ENCODE assay signal across 8 cellular contexts in the genomic region with DNA sequence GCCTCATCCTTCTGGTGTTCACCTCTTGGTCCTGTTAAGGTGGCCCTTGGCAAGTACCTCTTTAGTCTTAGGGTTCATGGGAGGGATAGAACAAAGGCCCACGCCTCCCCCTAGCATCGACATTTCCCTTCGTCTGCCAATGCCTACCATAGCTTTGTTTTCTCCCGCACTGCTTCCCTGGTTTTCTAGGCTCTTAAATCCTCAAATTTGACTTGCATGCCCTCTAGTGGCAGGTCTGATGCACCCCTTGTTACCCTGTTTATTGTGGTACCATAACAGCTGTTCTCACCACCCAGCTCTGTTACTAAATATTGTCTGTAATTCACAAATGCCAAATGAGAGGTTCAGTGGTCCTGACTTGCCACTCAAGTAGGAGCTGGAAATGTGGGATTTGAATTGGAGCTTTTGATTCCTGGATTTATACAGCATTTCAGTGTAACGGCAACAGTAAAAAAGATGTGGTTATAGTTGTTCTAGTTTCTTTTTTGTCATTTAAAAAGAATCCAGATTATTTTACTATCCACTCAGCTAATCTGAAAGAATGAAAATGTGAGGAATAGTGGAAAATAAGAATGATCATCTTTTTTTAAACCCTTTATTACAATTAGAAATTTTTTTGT.
DNase-seq lines count a peak whose midpoint lies in the region; ATAC-seq, FAIRE-seq and TF ChIP-seq lines count a peak whose summit lies in the region.

No MANE protein-coding gene starts in this region.

- H3K9me2 ChIP-seq in Loucy (replicated peaks; ENCODE audit: low read depth, low read length), result no peaks in the 10 kb centered on the region

- H3F3A ChIP-seq in Loucy (ENCODE audit: low read depth), result no peaks in the 10 kb centered on the region

- H2AFZ ChIP-seq in Loucy (ENCODE audit: low read length), result peak overlapping the region; percentile 39; the same call in 1 of the 2 replicates

- no peaks in the 10 kb centered on the region for H4K20me1 ChIP-seq in Loucy (ENCODE audit: insufficient read depth, low read length, poor library complexity, severe bottlenecking)

- H3K9me3 ChIP-seq in Loucy (ENCODE audit: insufficient read depth, low read depth, low read length) (no peaks in the 10 kb centered on the region), Panc1 (ENCODE audit: control insufficient read depth, insufficient read depth, low read depth, low read length) (no peaks in the 10 kb centered on the region), pancreas (no peaks in the 10 kb centered on the region)

- no peak overlapping the region for H3K9ac ChIP-seq in Loucy (ENCODE audit: low read depth, low read length, poor library complexity, severe bottlenecking)

- no peaks in the 10 kb centered on the region for H3K79me2 ChIP-seq in Loucy (ENCODE audit: insufficient read depth, low read length)

- no TSS peak for BruUV-seq in Panc1 (replicated peaks; lab: Mats Ljungman, UMichigan)

- H3K27ac ChIP-seq in 22Rv1, result no peak overlapping the region
- H3K27ac ChIP-seq in Panc1 (ENCODE audit: low read length), result no peak overlapping the region
- H3K27ac ChIP-seq in pancreas, result no peak overlapping the region

- no peaks in the 10 kb centered on the region for H3K36me3 ChIP-seq in Loucy (ENCODE audit: insufficient read depth, low read length)
- H3K36me3 ChIP-seq in Panc1 (ENCODE audit: control insufficient read depth, insufficient read depth, low read length), result no peaks in the 10 kb centered on the region
- no peaks in the 10 kb centered on the region for H3K36me3 ChIP-seq in pancreas

- H3K4me1 ChIP-seq in Loucy (ENCODE audit: insufficient read depth, low read length, poor library complexity, severe bottlenecking) (no peaks in the 10 kb centered on the region), Panc1 (ENCODE audit: control insufficient read depth, insufficient read depth, low read length) (no peaks in the 10 kb centered on the region), pancreas (no peaks in the 10 kb centered on the region)

- H3K27me3 ChIP-seq in Loucy (ENCODE audit: insufficient read depth, low read length, poor library complexity, severe bottlenecking) (no peaks in the 10 kb centered on the region), Panc1 (ENCODE audit: control insufficient read depth, insufficient read depth, low read length) (no peaks in the 10 kb centered on the region), pancreas (peaks cover 0 to 5% (median 0%) of the 10 kb centered on the region in 4 donors)

- TF ChIP-seq CTCF in 22Rv1 (IDR thresholded peaks at IDR 0.05), result peak; percentile 71
- peak; percentile 69 for TF ChIP-seq CTCF in GM12874 (IDR thresholded peaks at IDR 0.05; ENCODE audit: insufficient read depth, low read depth, low read length)
- peak; percentile 68 for TF ChIP-seq CTCF in Loucy (conservative IDR thresholded peaks at IDR 0.05; ENCODE audit: low read length)
- peak; percentile 79 for TF ChIP-seq CTCF in Panc1 (IDR thresholded peaks at IDR 0.05)
- peak; percentile 57 to 79 (median 69) for TF ChIP-seq CTCF in pancreas (IDR thresholded peaks at IDR 0.05)

- CTCF ChIA-PET in Panc1 (lab: Charles Lee), result interaction anchor here (0.7 to 1.1 kb wide), 5 partner anchors 80 to 171 kb away, joined by 3 to 23 read pairs (median 4); no protein-coding TSS in a partner anchor

- ATAC-seq in Panc1 (peak; percentile 80), pancreas (peak; percentile 85 to 98 (median 96)), GM18873 (IDR thresholded peaks at IDR 0.05; ENCODE audit: low FRiP score, unreplicated experiment) (no peak)

- POLR2A ChIA-PET in Panc1 (lab: Charles Lee), result no interaction called here

- H3K4me3 ChIP-seq in Loucy (ENCODE audit: low read length, poor library complexity, severe bottlenecking), result no peak overlapping the region
- no peak overlapping the region for H3K4me3 ChIP-seq in Panc1 (ENCODE audit: low read depth in 2 of 2, low read length in 2 of 2)
- no peak overlapping the region for H3K4me3 ChIP-seq in pancreas

- FAIRE-seq in pancreas (lab: Jason Lieb, UNC), result peak; percentile 90

- in situ Hi-C loops in Panc1 (cut with HindIII; ENCODE audit: low pct_unique_long_range_greater_than_20kb, low sequenced_read_pairs), result no loop called here

- WGBS in pancreas, 2 donors, result 19 to 22% methylated on average over 5 of the region's 5 CpGs

- peak; percentile 33 for DNase-seq in Panc1 (ENCODE audit: low read depth, low spot score)
- DNase-seq in activated effector memory CD4-positive, alpha-beta T cell treated with Interleukin-2 at 50 U/mL for 16 hours, result peak; percentile 1
- DNase-seq in germinal center (ENCODE audit: low spot score), result peak; percentile 10
- peak in 4 of 6 donors; percentile 48 to 72 (median 57) for DNase-seq in pancreas

- peak overlapping the region; percentile 18 for H3K4me2 ChIP-seq in Loucy (ENCODE audit: low read depth, low read length, poor library complexity, severe bottlenecking)

- intact Hi-C loops in Panc1 (cut with micrococcal nuclease; ENCODE audit: unreplicated experiment), result loop anchor here (2.0 kb wide), 1 partner anchor 164 kb away; no protein-coding TSS in a partner anchor
- intact Hi-C loops in pancreas (cut with DNase I), result loop anchor here in 2 of 3 donors (10.0 kb wide), 2 partner anchors 162 to 202 kb away; no protein-coding TSS in a partner anchor

Comparison
In these comparisons a context has a peak if more than half of its experiments do, and no peak if none do; other contexts are left out.
1. DNase-seq: peak in every context shown above with its lines; median percentile 57 in pancreas; 33 in Panc1; 10 in germinal center; 1 in activated effector memory CD4-positive, alpha-beta T cell treated with Interleukin-2 at 50 U/mL for 16 hours.